ENCODE assay signal across 8 cellular contexts in genomic region chr1:201309420-201309819, GRCh38. TPM values are rescaled to one million over a fixed set of nuclear protein-coding genes. Genes with fewer than 3 reads are reported as not detected.
DNase-seq lines count a peak whose midpoint lies in the region; ATAC-seq, FAIRE-seq and TF ChIP-seq lines count a peak whose summit lies in the region.

No MANE protein-coding gene starts in this region.

- H3K27ac ChIP-seq in 22Rv1 (peak overlapping the region; percentile 63), breast epithelium (peak overlapping the region; percentile 97), left lung (peak overlapping the region; percentile 1 to 76)

- intact Hi-C loops in breast epithelium (cut with DNase I; ENCODE audit: low total_unique reads), result no loop called here
- intact Hi-C loops in left lung (cut with DNase I), result no loop called here

- H3K4me3 ChIP-seq in breast epithelium (peak overlapping the region in 1 of 3 donors; percentile 35), left lung (no peak overlapping the region)

- ATAC-seq in left lung (peak; percentile 82), GM21423 (IDR thresholded peaks at IDR 0.05; ENCODE audit: unreplicated experiment) (no peak), GM18519 (IDR thresholded peaks at IDR 0.05; ENCODE audit: low FRiP score, unreplicated experiment) (no peak)

- no peaks in the 10 kb centered on the region for H3K9me3 ChIP-seq in breast epithelium
- H3K9me3 ChIP-seq in left lung, result no peaks in the 10 kb centered on the region

- no peak for TF ChIP-seq POLR2A in GM12891 (IDR thresholded peaks at IDR 0.05; ENCODE audit: low read depth, low read length)
- no peak for TF ChIP-seq POLR2A in breast epithelium (IDR thresholded peaks at IDR 0.05)

- TF ChIP-seq CTCF in 22Rv1 (IDR thresholded peaks at IDR 0.05) (peak; percentile 99), breast epithelium (IDR thresholded peaks at IDR 0.05) (peak in 2 of 3 donors; percentile 13 to 31), left lung (IDR thresholded peaks at IDR 0.05) (no peak)

- H3K27me3 ChIP-seq in breast epithelium (no peaks in the 10 kb centered on the region), left lung (peaks cover 0 to 14% of the 10 kb centered on the region in 2 donors)

- peak; percentile 48 for FAIRE-seq in GM12891 (lab: Jason Lieb, UNC)

- H3K36me3 ChIP-seq in breast epithelium (no peaks in the 10 kb centered on the region), left lung (no peaks in the 10 kb centered on the region)

- peak; percentile 35 for DNase-seq in GM12891 (ENCODE audit: insufficient read length, low spot score)
- peak; percentile 87 for DNase-seq in NCI-H2227 (lab: John Stamatoyannopoulos, UW; ENCODE audit: unreplicated experiment)
- DNase-seq in breast epithelium (ENCODE audit: low spot score in 2 of 2), result peak; percentile 97 to 99
- DNase-seq in left lung, result peak; percentile 64 to 80
- no peak for DNase-seq in SW 1271 (lab: John Stamatoyannopoulos, UW)

- H3K4me1 ChIP-seq in breast epithelium (peaks cover 19 to 48% of the 10 kb centered on the region in 2 donors), left lung (peaks cover 9 to 44% of the 10 kb centered on the region in 2 donors)

TF ChIP-seq in GM12891, 5 proteins besides CTCF, POLR2A, EP300 and RAD21:
- no peak for TF ChIP-seq TAF1 (IDR thresholded peaks at IDR 0.05; ENCODE audit: low read depth, low read length)
- TF ChIP-seq POLR2AphosphoS5 (IDR thresholded peaks at IDR 0.05; ENCODE audit: low read depth, low read length), result no peak
- no peak for TF ChIP-seq POU2F2 (IDR thresholded peaks at IDR 0.05; ENCODE audit: low read depth, low read length)
- TF ChIP-seq SPI1 (IDR thresholded peaks at IDR 0.05; ENCODE audit: low read depth, low read length), result no peak
- no peak for TF ChIP-seq PAX5 (IDR thresholded peaks at IDR 0.05; ENCODE audit: insufficient read depth, low read length, severe bottlenecking)

RNA-seq across cellular contexts. Expression of gene PKP1, which starts 26.1 kb away (rescaled TPM):
- polyA plus RNA-seq in GM12891 (2012; ENCODE audit: low read depth, missing spikeins), result not detected
- 10 to 100 TPM in 2 of 3 donors, under 1 TPM in 1; 0.96 to 22.5 (median 12.1) TPM for total RNA-seq in breast epithelium
- total RNA-seq in left lung, result 1 to 10 TPM; 2.1 to 2.8 TPM

Comparison
In these comparisons a context has a peak if more than half of its experiments do, and no peak if none do; other contexts are left out.
1. H3K27ac ChIP-seq: peak in every context shown above with its lines; median percentile 97 in breast epithelium; 63 in 22Rv1; 38 in left lung.
2. CTCF ChIP-seq: peak in 22Rv1 (single experiment) and breast epithelium (2 of 3); none in left lung (0 of 2).
3. DNase-seq: peak in GM12891 (single experiment), NCI-H2227 (single experiment), breast epithelium (2 of 2) and left lung (2 of 2); none in SW 1271 (0 of 2).